In the genomic region with DNA sequence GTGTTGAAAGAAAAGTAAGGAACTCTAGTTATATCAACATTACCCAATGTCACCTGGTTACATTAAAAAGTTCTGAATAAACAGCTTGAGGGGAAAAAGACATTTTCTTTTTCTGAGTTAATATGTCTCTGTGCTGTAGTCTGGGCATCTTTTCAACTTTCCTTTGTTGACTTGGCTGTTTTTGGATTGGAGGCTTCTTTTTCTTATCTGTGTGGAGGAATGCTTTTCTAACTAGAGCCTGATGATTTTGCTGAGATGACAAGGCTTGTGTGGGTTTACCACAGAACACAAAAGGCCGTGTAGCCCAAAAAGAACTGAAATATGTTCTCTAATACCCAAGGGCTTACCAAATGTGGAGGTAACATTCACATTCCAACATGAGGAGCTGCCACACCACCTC, we compare ENCODE assay signal across 17 cellular contexts.
DNase-seq lines count a peak whose midpoint lies in the region; ATAC-seq and TF ChIP-seq lines count a peak whose summit lies in the region.
"Had no signal": no experiment of that assay in that cellular context is flagged by ENCODE, and none has a peak within 500 bp of the region (broad histone marks: within the 10 kb centered on the region; RNA-seq: fewer than 3 reads in every experiment).

No MANE protein-coding gene starts in this region.

- H3K9me3 ChIP-seq in ascending aorta = no peaks in the 10 kb centered on the region
- H3K9me3 ChIP-seq: Caco-2, ovary had no signal

- CTCF ChIA-PET in activated CD4-positive, alpha-beta T cell treated with anti-CD3 and anti-CD28 coated beads for 36 hours (lab: Charles Lee) = no interaction called here

- peaks cover 0 to 20% of the 10 kb centered on the region in 2 donors for H3K4me1 ChIP-seq in ascending aorta
- H3K4me1 ChIP-seq: Caco-2 had no signal

- H3K4me3 Mint-ChIP-seq in activated CD4-positive, alpha-beta T cell treated with anti-CD3 and anti-CD28 coated beads, Interleukin-2, amount 10 ng/mL, durations not matched to agents 24 days and 14 days = no peak overlapping the region
- H3K4me3 Mint-ChIP-seq in activated CD4-positive, alpha-beta T cell treated with anti-CD3 and anti-CD28 coated beads for 36 hours = no peak overlapping the region
- no peak overlapping the region for H3K4me3 Mint-ChIP-seq in immature natural killer cell

- H3K9me3 Mint-ChIP-seq in activated CD4-positive, alpha-beta T cell treated with anti-CD3 and anti-CD28 coated beads, Interleukin-2, amount 10 ng/mL, durations not matched to agents 24 days and 14 days = no peaks in the 10 kb centered on the region
- no peaks in the 10 kb centered on the region for H3K9me3 Mint-ChIP-seq in activated CD4-positive, alpha-beta T cell treated with anti-CD3 and anti-CD28 coated beads for 36 hours (ENCODE audit: low read depth)
- H3K9me3 Mint-ChIP-seq in immature natural killer cell = no peaks in the 10 kb centered on the region

- H3K4me3 ChIP-seq in ascending aorta (no peak overlapping the region), fibroblast of the aortic adventitia (ENCODE audit: low read depth, low read length) (peak overlapping the region; percentile 32)
- H3K4me3 ChIP-seq: ovary had no signal

- POLR2A ChIA-PET in activated CD4-positive, alpha-beta T cell treated with anti-CD3 and anti-CD28 coated beads for 36 hours (lab: Charles Lee) = no interaction called here

- TF ChIP-seq CTCF in ascending aorta (IDR thresholded peaks at IDR 0.05) (no peak), fibroblast of the aortic adventitia (IDR thresholded peaks at IDR 0.05; ENCODE audit: insufficient read depth, low read length) (no peak)

- no peaks in the 10 kb centered on the region for H3K27me3 Mint-ChIP-seq in activated CD4-positive, alpha-beta T cell treated with anti-CD3 and anti-CD28 coated beads, Interleukin-2, amount 10 ng/mL, durations not matched to agents 24 days and 14 days
- H3K27me3 Mint-ChIP-seq in activated CD4-positive, alpha-beta T cell treated with anti-CD3 and anti-CD28 coated beads for 36 hours = no peaks in the 10 kb centered on the region
- H3K27me3 Mint-ChIP-seq in immature natural killer cell (ENCODE audit: low read depth in 3 of 3) = no peaks in the 10 kb centered on the region

- no peaks in the 10 kb centered on the region for H3K27me3 ChIP-seq in ascending aorta
- H3K27me3 ChIP-seq: ovary had no signal

- H3K4me1 Mint-ChIP-seq in activated CD4-positive, alpha-beta T cell treated with anti-CD3 and anti-CD28 coated beads, Interleukin-2, amount 10 ng/mL, durations not matched to agents 24 days and 14 days = no peaks in the 10 kb centered on the region
- H3K4me1 Mint-ChIP-seq in activated CD4-positive, alpha-beta T cell treated with anti-CD3 and anti-CD28 coated beads for 36 hours = no peaks in the 10 kb centered on the region
- H3K4me1 Mint-ChIP-seq in immature natural killer cell = no peaks in the 10 kb centered on the region

- no peak overlapping the region for H3K27ac Mint-ChIP-seq in activated CD4-positive, alpha-beta T cell treated with anti-CD3 and anti-CD28 coated beads, Interleukin-2, amount 10 ng/mL, durations not matched to agents 24 days and 14 days
- H3K27ac Mint-ChIP-seq in activated CD4-positive, alpha-beta T cell treated with anti-CD3 and anti-CD28 coated beads for 36 hours = no peak overlapping the region
- H3K27ac Mint-ChIP-seq in immature natural killer cell = no peak overlapping the region

- intact Hi-C loops in activated CD4-positive, alpha-beta T cell treated with anti-CD3 and anti-CD28 coated beads, Interleukin-2, amount 10 ng/mL, durations not matched to agents 24 days and 14 days (cut with micrococcal nuclease) = no loop called here
- intact Hi-C loops in activated CD4-positive, alpha-beta T cell treated with anti-CD3 and anti-CD28 coated beads for 36 hours (cut with DNase I, micrococcal nuclease) = no loop called here
- intact Hi-C loops in ascending aorta (cut with DNase I) = no loop called here

- peak overlapping the region; percentile 38 to 43 for H3K27ac ChIP-seq in ascending aorta
- H3K27ac ChIP-seq: ovary, VCaP had no signal

- DNase-seq in activated CD4-positive, alpha-beta T cell treated with anti-CD3 and anti-CD28 coated beads, Interleukin-2, amount 10 ng/mL, durations not matched to agents 24 days and 14 days = peak; percentile 28
- DNase-seq in activated CD4-positive, alpha-beta T cell treated with anti-CD3 and anti-CD28 coated beads for 36 hours = no peak
- DNase-seq in ascending aorta (ENCODE audit: low spot score in 2 of 2) (no peak), fibroblast of the aortic adventitia (ENCODE audit: low read depth) (peak; percentile 92), superior temporal gyrus (ENCODE audit: extremely low spot score) (peak; percentile 56), immature natural killer cell (no peak)
- no peak for DNase-seq in activated CD4-positive, alpha-beta T cell treated with anti-CD3 and anti-CD28 coated beads for 4 hours
- DNase-seq: activated gamma-delta T cell, Caco-2, islet precursor cell, Kasumi-1, NCI-H146, NCI-H510A, ovary, SW 1271 had no signal

- no peaks in the 10 kb centered on the region for H3K36me3 Mint-ChIP-seq in activated CD4-positive, alpha-beta T cell treated with anti-CD3 and anti-CD28 coated beads, Interleukin-2, amount 10 ng/mL, durations not matched to agents 24 days and 14 days (ENCODE audit: low read depth)
- no peaks in the 10 kb centered on the region for H3K36me3 Mint-ChIP-seq in activated CD4-positive, alpha-beta T cell treated with anti-CD3 and anti-CD28 coated beads for 36 hours (ENCODE audit: low read depth)
- H3K36me3 Mint-ChIP-seq in immature natural killer cell = peaks cover 0 to 3% (median 0%) of the 10 kb centered on the region in 3 donors

- H3K36me3 ChIP-seq in ascending aorta = no peaks in the 10 kb centered on the region
- H3K36me3 ChIP-seq: ovary had no signal

- ATAC-seq in activated CD4-positive, alpha-beta T cell treated with anti-CD3 and anti-CD28 coated beads for 36 hours = no peak
- ATAC-seq in HG03159 (IDR thresholded peaks at IDR 0.05; ENCODE audit: unreplicated experiment) = no peak

Comparison
In these comparisons a context has a peak if more than half of its experiments do, and no peak if none do; other contexts are left out.
1. DNase-seq: peak in activated CD4-positive, alpha-beta T cell treated with anti-CD3 and anti-CD28 coated beads, Interleukin-2, amount 10 ng/mL, durations not matched to agents 24 days and 14 days (single experiment), fibroblast of the aortic adventitia (single experiment) and superior temporal gyrus (single experiment); none in activated CD4-positive, alpha-beta T cell treated with anti-CD3 and anti-CD28 coated beads for 36 hours (single experiment), ascending aorta (0 of 2), activated CD4-positive, alpha-beta T cell treated with anti-CD3 and anti-CD28 coated beads for 4 hours (0 of 2) and immature natural killer cell (0 of 3).